ENCODE assay signal across 2 cellular contexts in the genomic region with DNA sequence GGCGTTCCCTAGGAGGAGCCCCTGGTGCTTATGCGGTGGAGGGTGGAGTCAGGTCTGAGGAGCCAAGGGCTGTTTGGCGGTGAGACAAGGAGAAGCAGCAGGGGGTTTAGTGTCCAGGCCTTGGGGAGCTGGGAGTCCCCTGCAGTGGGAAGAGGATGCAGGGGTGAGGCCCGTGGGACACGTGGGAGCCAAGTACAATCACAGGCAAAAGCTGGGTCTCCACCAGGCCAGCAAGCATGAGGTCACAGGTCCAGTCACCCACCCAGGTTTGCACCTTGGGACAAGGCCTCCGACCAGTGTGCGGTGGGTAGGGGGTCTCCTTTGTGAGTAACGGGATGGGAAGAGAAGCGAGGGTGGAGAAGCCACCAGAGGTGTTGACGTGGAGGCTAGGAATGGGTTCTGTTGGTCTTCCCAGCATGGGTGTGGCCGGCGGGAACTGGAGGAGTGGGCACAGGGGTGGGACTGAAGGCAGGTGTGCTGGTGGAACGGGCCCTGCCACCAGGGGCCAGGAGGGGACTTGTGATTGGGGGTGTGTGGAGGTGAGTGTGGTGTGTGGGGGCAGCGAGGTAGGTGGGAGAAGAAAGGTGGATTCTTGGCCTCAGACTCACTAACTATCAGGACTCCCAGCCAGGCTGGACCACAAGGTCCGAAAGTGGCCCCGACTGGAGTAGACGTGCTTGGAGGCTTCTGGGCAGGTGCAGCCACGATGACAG.
TF ChIP-seq lines count a peak whose summit lies in the region.

No MANE protein-coding gene starts in this region.

TF ChIP-seq in H1, 55 proteins besides CTCF, POLR2A, EP300 and RAD21 (continued from another document):
- no peak for TF ChIP-seq ASH2L (IDR thresholded peaks at IDR 0.05; ENCODE audit: low read length)
- no peak for TF ChIP-seq KDM1A (IDR thresholded peaks at IDR 0.05; ENCODE audit: borderline replicate concordance, low read length)
- TF ChIP-seq NRF1 (IDR thresholded peaks at IDR 0.05; ENCODE audit: low read depth, low read length): no peak
- no peak for TF ChIP-seq SIX5 (IDR thresholded peaks at IDR 0.05; ENCODE audit: low read depth, low read length)
- no peak for TF ChIP-seq NANOG (IDR thresholded peaks at IDR 0.05; ENCODE audit: insufficient read depth, low read depth, low read length, poor library complexity, severe bottlenecking)
- TF ChIP-seq SIRT6 (IDR thresholded peaks at IDR 0.05; ENCODE audit: low read length): no peak
- TF ChIP-seq USF2 (IDR thresholded peaks at IDR 0.05; ENCODE audit: low read length): no peak
- TF ChIP-seq KDM4A (IDR thresholded peaks at IDR 0.05; ENCODE audit: low read depth, low read length, severe bottlenecking): no peak
- no peak for TF ChIP-seq CBX5 (IDR thresholded peaks at IDR 0.05; ENCODE audit: low read depth, low read length)
- TF ChIP-seq HDAC6 (IDR thresholded peaks at IDR 0.05; ENCODE audit: low read depth, low read length): no peak
- TF ChIP-seq, protein P1, sequence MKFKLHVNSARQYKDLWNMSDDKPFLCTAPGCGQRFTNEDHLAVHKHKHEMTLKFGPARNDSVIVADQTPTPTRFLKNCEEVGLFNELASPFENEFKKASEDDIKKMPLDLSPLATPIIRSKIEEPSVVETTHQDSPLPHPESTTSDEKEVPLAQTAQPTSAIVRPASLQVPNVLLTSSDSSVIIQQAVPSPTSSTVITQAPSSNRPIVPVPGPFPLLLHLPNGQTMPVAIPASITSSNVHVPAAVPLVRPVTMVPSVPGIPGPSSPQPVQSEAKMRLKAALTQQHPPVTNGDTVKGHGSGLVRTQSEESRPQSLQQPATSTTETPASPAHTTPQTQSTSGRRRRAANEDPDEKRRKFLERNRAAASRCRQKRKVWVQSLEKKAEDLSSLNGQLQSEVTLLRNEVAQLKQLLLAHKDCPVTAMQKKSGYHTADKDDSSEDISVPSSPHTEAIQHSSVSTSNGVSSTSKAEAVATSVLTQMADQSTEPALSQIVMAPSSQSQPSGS (IDR thresholded peaks at IDR 0.05; ENCODE audit: low read length): no peak
- TF ChIP-seq E2F6 (IDR thresholded peaks at IDR 0.05): no peak
- TF ChIP-seq SRF (IDR thresholded peaks at IDR 0.05; ENCODE audit: low read depth, low read length): no peak
- TF ChIP-seq BCL11A (IDR thresholded peaks at IDR 0.05; ENCODE audit: low read depth in 2 of 2, low read length in 2 of 2): no peak
- TF ChIP-seq GABPA (IDR thresholded peaks at IDR 0.05; ENCODE audit: borderline replicate concordance, insufficient read depth, low read length): no peak
- TF ChIP-seq EGR1 (IDR thresholded peaks at IDR 0.05; ENCODE audit: borderline replicate concordance, low read depth, low read length): no peak
- TF ChIP-seq POLR2AphosphoS5 (IDR thresholded peaks at IDR 0.05; ENCODE audit: low read depth, low read length): no peak
- no peak for TF ChIP-seq TEAD4 (IDR thresholded peaks at IDR 0.05; ENCODE audit: low read depth, low read length)

TF ChIP-seq in SK-N-SH, 30 proteins besides CTCF, POLR2A, EP300 and RAD21 (continued from another document):
- no peak for TF ChIP-seq REST (IDR thresholded peaks at IDR 0.05; ENCODE audit: low read depth, low read length)
- TF ChIP-seq RFX5 (IDR thresholded peaks at IDR 0.05; ENCODE audit: low read length): no peak
- no peak for TF ChIP-seq POLR2AphosphoS5 (IDR thresholded peaks at IDR 0.05; ENCODE audit: low read depth, low read length)
